21 cellular contexts compared by ENCODE assay signal in genomic region chr9:28445211-28445610, GRCh38.
A peak's percentile ranks its signal among the peaks of the same experiment; 100 is the strongest.
DNase-seq lines count a peak whose midpoint lies in the region; ATAC-seq, FAIRE-seq and TF ChIP-seq lines count a peak whose summit lies in the region.
"Had no signal": no experiment of that assay in that cellular context is flagged by ENCODE, and none has a peak within 500 bp of the region (broad histone marks: within the 10 kb centered on the region; RNA-seq: fewer than 3 reads in every experiment).

No MANE protein-coding gene starts in this region.

- H3K36me3 ChIP-seq in bronchial epithelial cell (ENCODE audit: control insufficient read depth, insufficient read depth, low read length) (no peaks in the 10 kb centered on the region), keratinocyte (ENCODE audit: control insufficient read depth in 2 of 2, extremely low read depth in 1 of 2, insufficient read depth in 2 of 2, low read length in 2 of 2) (no peaks in the 10 kb centered on the region), spleen (no peaks in the 10 kb centered on the region)
- H3K36me3 ChIP-seq: BLaER1 had no signal

- no peaks in the 10 kb centered on the region for H3K79me2 ChIP-seq in keratinocyte (ENCODE audit: control insufficient read depth, insufficient read depth, low read length)

- no peak overlapping the region for H3K4me3 ChIP-seq in bronchial epithelial cell (ENCODE audit: low read depth, low read length)
- H3K4me3 ChIP-seq in keratinocyte (ENCODE audit: control insufficient read depth in 2 of 3, extremely low read depth in 1 of 3, insufficient read depth in 2 of 3, low read depth in 1 of 3, low read length in 3 of 3) = no peak overlapping the region
- no peak overlapping the region for H3K4me3 ChIP-seq in spleen
- H3K4me3 ChIP-seq: BLaER1, GM12878, GM23248 had no signal

- FAIRE-seq in bronchial epithelial cell (lab: Jason Lieb, UNC) (no peak), keratinocyte (lab: Jason Lieb, UNC) (peak; percentile 81)
- FAIRE-seq: GM12878, GM19239, H1 had no signal

- no peak overlapping the region for H3K9ac ChIP-seq in keratinocyte (ENCODE audit: control insufficient read depth, extremely low read depth, insufficient read depth, low read length)
- H3K9ac ChIP-seq: BLaER1, GM23248 had no signal

- WGBS in spleen, 5 donors = 89 to 100% (median 91%) methylated on average over 1 of the region's 1 CpG

- H3K27ac ChIP-seq in keratinocyte (ENCODE audit: control insufficient read depth, insufficient read depth, low read length) = no peak overlapping the region
- H3K27ac ChIP-seq in spleen = no peak overlapping the region
- H3K27ac ChIP-seq: BLaER1, C4-2B, GM23248 had no signal

- H2AFZ ChIP-seq in keratinocyte (ENCODE audit: control insufficient read depth, low read length) = no peak overlapping the region
- H2AFZ ChIP-seq: GM23248 had no signal

- H3K9me1 ChIP-seq in keratinocyte (ENCODE audit: control insufficient read depth, extremely low read depth, insufficient read depth, low read length) = no peaks in the 10 kb centered on the region

- peak; percentile 2 for DNase-seq in HPDE6-E6E7 (ENCODE audit: extremely low spot score)
- DNase-seq in bronchial epithelial cell (ENCODE audit: low read depth) = peak; percentile 36
- DNase-seq in keratinocyte (ENCODE audit: low read depth, low spot score) = no peak
- DNase-seq in spleen = no peak
- no peak for DNase-seq in AG20443 (ENCODE audit: low spot score)
- DNase-seq: Caco-2; CD4-positive, CD25-positive, alpha-beta regulatory T cell; CD8-positive, alpha-beta T cell; DMS 273 treated with DMSO at 0.1 percent for 48 hours; DMS79; EL; GDM1; GM23248; H7; HCEC 1CT had no signal

- no peak for TF ChIP-seq POLR2A in spleen (IDR thresholded peaks at IDR 0.05)

- no peaks in the 10 kb centered on the region for H4K20me1 ChIP-seq in keratinocyte (ENCODE audit: control insufficient read depth, extremely low read depth, insufficient read depth, low read length)
- H4K20me1 ChIP-seq: BLaER1 had no signal

- ATAC-seq in HG02884 (IDR thresholded peaks at IDR 0.05; ENCODE audit: unreplicated experiment) = no peak
- ATAC-seq: CD8-positive, alpha-beta T cell; GM12878 had no signal

- intact Hi-C loops in spleen (cut with DNase I; ENCODE audit: low total_unique reads) = no loop called here

- H3K27me3 ChIP-seq in bronchial epithelial cell (ENCODE audit: control insufficient read depth, insufficient read depth, low read length) (no peaks in the 10 kb centered on the region), keratinocyte (ENCODE audit: control insufficient read depth, extremely low read depth, insufficient read depth, low read length) (no peaks in the 10 kb centered on the region), spleen (replicated peaks in 1 of 7) (no peaks in the 10 kb centered on the region)
- H3K27me3 ChIP-seq: BLaER1 had no signal

- dilution Hi-C loops in keratinocyte (cut with MboI; ENCODE audit: extremely low pct_ligation_motif_present, low sequenced_read_pairs) = no loop called here

- H3K4me1 ChIP-seq in keratinocyte (ENCODE audit: control insufficient read depth, extremely low read depth, insufficient read depth, low read length) (no peaks in the 10 kb centered on the region), spleen (no peaks in the 10 kb centered on the region)
- H3K4me1 ChIP-seq: BLaER1, Caco-2 had no signal

- TF ChIP-seq CTCF in bronchial epithelial cell (IDR thresholded peaks at IDR 0.05; ENCODE audit: insufficient read depth, low read length, severe bottlenecking) (no peak), keratinocyte (optimal IDR thresholded peaks at IDR 0.05 in 1 of 3, IDR thresholded peaks at IDR 0.05 in 1 of 3, conservative IDR thresholded peaks at IDR 0.05 in 1 of 3; ENCODE audit: extremely low read depth in 1 of 3, insufficient read depth in 2 of 3, low read length in 3 of 3) (no peak), spleen (IDR thresholded peaks at IDR 0.05 in 8 of 11, conservative IDR thresholded peaks at IDR 0.05 in 3 of 11) (no peak)

- no peak overlapping the region for H3K4me2 ChIP-seq in keratinocyte (ENCODE audit: control insufficient read depth, extremely low read depth, insufficient read depth, low read depth, low read length)
- H3K4me2 ChIP-seq: BLaER1 had no signal

- peaks cover 9% of the 10 kb centered on the region for H3K9me3 ChIP-seq in keratinocyte (ENCODE audit: control insufficient read depth, low read depth, low read length)
- H3K9me3 ChIP-seq in spleen = peaks cover 0 to 29% (median 20%) of the 10 kb centered on the region in 8 donors
- H3K9me3 ChIP-seq: Caco-2 had no signal

Comparison
In these comparisons a context has a peak if more than half of its experiments do, and no peak if none do; other contexts are left out.
1. DNase-seq: peak in HPDE6-E6E7 (single experiment) and bronchial epithelial cell (single experiment); none in keratinocyte (single experiment), spleen (single experiment) and AG20443 (single experiment).